In genomic region chr16:12046651-12047050, GRCh38 we compare ENCODE assay signal across 25 cellular contexts.
"Had no signal": no experiment of that assay in that cellular context is flagged by ENCODE, and none has a peak within 500 bp of the region (broad histone marks: within the 10 kb centered on the region; RNA-seq: fewer than 3 reads in every experiment).

No MANE protein-coding gene starts in this region.

- H3K27me3 ChIP-seq: esophagus squamous epithelium, heart right ventricle, left lung, ovary, right lobe of liver, stomach, thyroid gland, vagina had no signal

- H3K4me1 Mint-ChIP-seq: natural killer cell had no signal

- H3K36me3 Mint-ChIP-seq: natural killer cell had no signal

- H3K4me1 ChIP-seq: esophagus squamous epithelium, left lung, right lobe of liver, stomach, thyroid gland, vagina had no signal

- H3K27ac Mint-ChIP-seq: natural killer cell had no signal

- H3K27ac ChIP-seq: coronary artery, esophagus squamous epithelium, heart right ventricle, left lung, ovary, right lobe of liver, stomach, thyroid gland, vagina had no signal

- H3K27me3 Mint-ChIP-seq: effector memory CD8-positive, alpha-beta T cell had no signal

- H3K4me3 Mint-ChIP-seq: effector memory CD8-positive, alpha-beta T cell; natural killer cell had no signal

- H3K9me3 ChIP-seq: esophagus squamous epithelium, heart right ventricle, left lung, ovary, right lobe of liver, stomach, thyroid gland, vagina had no signal

- H3K4me3 ChIP-seq: coronary artery, esophagus squamous epithelium, heart right ventricle, left lung, ovary, right lobe of liver, stomach, thyroid gland, vagina had no signal

- DNase-seq: effector memory CD8-positive, alpha-beta T cell; erythroblast; esophagus squamous epithelium; foreskin melanocyte; glutamatergic neuron; heart right ventricle; hippocampal formation; left cardiac atrium; left lung; mesendoderm; midbrain; natural killer cell; occipital lobe; ovary; retina; right lobe of liver; small intestine; stimulated activated CD4-positive, alpha-beta T cell treated with anti-CD3 and anti-CD28 coated beads, Interleukin-15, amount 100 ng/mL, for 24 hours; stimulated activated CD4-positive, alpha-beta T cell treated with anti-CD3 and anti-CD28 coated beads, Interleukin-2, amount 100 ng/mL, for 48 hours; stimulated activated naive CD4-positive, alpha-beta T cell treated with Interleukin-2 at 50 U/mL for 16 hours; stomach; thyroid gland; trophoblast cell had no signal

- ATAC-seq: effector memory CD8-positive, alpha-beta T cell; heart right ventricle; left cardiac atrium; left lung; natural killer cell; right lobe of liver had no signal

- H3K36me3 ChIP-seq: ovary, right lobe of liver, thyroid gland had no signal

- H3K9me3 Mint-ChIP-seq: effector memory CD8-positive, alpha-beta T cell had no signal
